18 cellular contexts compared by ENCODE assay signal in the genomic region with DNA sequence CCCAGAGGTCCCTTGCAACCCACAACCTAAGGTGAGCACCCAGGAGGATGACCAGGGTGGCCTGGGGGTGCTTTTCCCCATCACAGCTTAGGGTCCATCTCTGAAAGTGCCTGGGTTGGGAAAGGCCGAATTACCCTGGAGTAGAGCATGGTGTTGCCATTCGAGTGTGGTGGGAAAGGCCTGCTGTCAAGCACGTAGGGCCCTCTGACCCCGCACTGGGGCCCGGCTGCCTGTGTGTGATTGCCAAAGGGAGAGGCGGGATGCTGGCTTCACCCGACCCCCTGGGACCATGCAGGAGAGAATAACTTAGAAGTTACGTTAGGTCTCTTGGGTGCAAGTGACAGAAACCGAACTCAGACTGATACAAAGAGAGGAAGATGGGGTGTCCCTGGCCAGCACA. TPM values are rescaled to one million over a fixed set of nuclear protein-coding genes. Genes with fewer than 3 reads are reported as not detected.
DNase-seq lines count a peak whose midpoint lies in the region; ATAC-seq, FAIRE-seq and TF ChIP-seq lines count a peak whose summit lies in the region.
"Had no signal": no experiment of that assay in that cellular context is flagged by ENCODE, and none has a peak within 500 bp of the region (broad histone marks: within the 10 kb centered on the region; RNA-seq: fewer than 3 reads in every experiment).

No MANE protein-coding gene starts in this region.

- CTCF ChIA-PET in SK-N-SH (lab: Yijun Ruan, JAX), result interaction anchor here (1.1 to 6.8 kb wide), 4 partner anchors 16 to 136 kb away, joined by 3 to 34 read pairs (median 14); no protein-coding TSS in a partner anchor

- H3K9me2 ChIP-seq in SK-N-SH, result no peaks in the 10 kb centered on the region

- intact Hi-C loops in left ventricle myocardium inferior (cut with micrococcal nuclease) (no loop called here), left cardiac atrium (cut with DNase I) (no loop called here), kidney (cut with DNase I) (no loop called here), spleen (cut with DNase I; ENCODE audit: low total_unique reads) (no loop called here)

- no peaks in the 10 kb centered on the region for H3K27me3 ChIP-seq in left ventricle myocardium inferior (ENCODE audit: low read depth)
- peaks cover 2% of the 10 kb centered on the region; the same call in 1 of the 2 replicates for H3K27me3 ChIP-seq in BLaER1
- peaks cover 0 to 20% (median 0%) of the 10 kb centered on the region in 7 donors for H3K27me3 ChIP-seq in spleen (replicated peaks in 1 of 7)
- H3K27me3 ChIP-seq in SK-N-SH (ENCODE audit: insufficient read depth), result no peaks in the 10 kb centered on the region; the same call in 1 of the 2 replicates

- TF ChIP-seq EP300 in SK-N-SH (IDR thresholded peaks at IDR 0.05; ENCODE audit: borderline replicate concordance in 1 of 2, low read depth in 1 of 2, low read length in 1 of 2), result no peak

- H3F3A ChIP-seq in SK-N-SH (replicated peaks; ENCODE audit: insufficient read depth), result peaks cover 3% of the 10 kb centered on the region

- H3K79me2 ChIP-seq in SK-N-SH (ENCODE audit: insufficient read depth), result no peaks in the 10 kb centered on the region

- TF ChIP-seq CTCF in left ventricle myocardium inferior (IDR thresholded peaks at IDR 0.05; ENCODE audit: borderline replicate concordance), result no peak
- no peak for TF ChIP-seq CTCF in kidney (IDR thresholded peaks at IDR 0.05; ENCODE audit: borderline replicate concordance, extremely low read depth, insufficient read depth)
- TF ChIP-seq CTCF in spleen (IDR thresholded peaks at IDR 0.05 in 8 of 11, conservative IDR thresholded peaks at IDR 0.05 in 3 of 11), result no peak
- TF ChIP-seq CTCF in SK-N-SH (IDR thresholded peaks at IDR 0.05), result no peak

- H2AFZ ChIP-seq in SK-N-SH (ENCODE audit: low read depth), result no peak overlapping the region

- 85 to 94% (median 87%) methylated on average over 9 of the region's 9 CpGs for WGBS in spleen, 5 donors
- WGBS in SK-N-SH (ENCODE audit: low lambda C conversion rate), result 92% methylated on average over 9 of the region's 9 CpGs

- TF ChIP-seq RAD21 in SK-N-SH (IDR thresholded peaks at IDR 0.05; ENCODE audit: low read length), result no peak

- no peak for ATAC-seq in left cardiac atrium
- ATAC-seq: HCT116, Panc1 had no signal

- H3K4me2 ChIP-seq in BLaER1 (peak overlapping the region; percentile 30), SK-N-SH (no peak overlapping the region)
- H3K4me2 ChIP-seq: KMS-11 had no signal

- no peak for TF ChIP-seq POLR2A in spleen (IDR thresholded peaks at IDR 0.05)

- no peak for FAIRE-seq in kidney (lab: Jason Lieb, UNC)
- FAIRE-seq: D721Med had no signal

- H3K4me1 ChIP-seq in left ventricle myocardium inferior, result peaks cover 100% of the 10 kb centered on the region
- peaks cover 18% of the 10 kb centered on the region for H3K4me1 ChIP-seq in BLaER1
- no peaks in the 10 kb centered on the region for H3K4me1 ChIP-seq in kidney (ENCODE audit: control insufficient read depth in 1 of 2, insufficient read depth in 1 of 2, low read depth in 1 of 2, low read length in 2 of 2)
- H3K4me1 ChIP-seq in spleen, result peaks cover 0 to 41% (median 14%) of the 10 kb centered on the region in 6 donors
- no peaks in the 10 kb centered on the region; a peak in 1 of 4 replicates for H3K4me1 ChIP-seq in SK-N-SH (ENCODE audit: control insufficient read depth in 1 of 2, insufficient read depth in 2 of 2, low read depth in 1 of 2, low read length in 1 of 2)

- H3K27ac ChIP-seq in left ventricle myocardium inferior (replicated peaks), result peak overlapping the region; percentile 88
- no peak overlapping the region for H3K27ac ChIP-seq in BLaER1
- no peak overlapping the region for H3K27ac ChIP-seq in kidney (ENCODE audit: low read depth in 2 of 2, low read length in 2 of 2)
- H3K27ac ChIP-seq in spleen, result peak overlapping the region in 6 of 8 donors; percentile 38 to 84 (median 76)
- H3K27ac ChIP-seq in SK-N-SH (ENCODE audit: low read depth in 2 of 2, low read length in 1 of 2), result no peak overlapping the region
- H3K27ac ChIP-seq: KMS-11, RWPE1 had no signal

- H4K20me1 ChIP-seq in BLaER1 (no peaks in the 10 kb centered on the region), SK-N-SH (ENCODE audit: insufficient read depth) (no peaks in the 10 kb centered on the region)

- no peaks in the 10 kb centered on the region for H3K9me3 ChIP-seq in left ventricle myocardium inferior (replicated peaks)
- no peaks in the 10 kb centered on the region for H3K9me3 ChIP-seq in BLaER1
- no peaks in the 10 kb centered on the region for H3K9me3 ChIP-seq in kidney (ENCODE audit: control insufficient read depth in 1 of 2, low read length in 2 of 2)
- H3K9me3 ChIP-seq in spleen, result no peaks in the 10 kb centered on the region
- no peaks in the 10 kb centered on the region for H3K9me3 ChIP-seq in SK-N-SH

- H3K36me3 ChIP-seq in left ventricle myocardium inferior (no peaks in the 10 kb centered on the region), BLaER1 (no peaks in the 10 kb centered on the region), kidney (ENCODE audit: control insufficient read depth in 1 of 2, insufficient read depth in 2 of 2, low read length in 2 of 2) (no peaks in the 10 kb centered on the region), spleen (no peaks in the 10 kb centered on the region), SK-N-SH (replicated peaks in 1 of 2; ENCODE audit: control insufficient read depth in 1 of 2, insufficient read depth in 2 of 2, low read length in 1 of 2) (no peaks in the 10 kb centered on the region)

- H3K4me3 ChIP-seq in left ventricle myocardium inferior, result no peak overlapping the region
- H3K4me3 ChIP-seq in BLaER1, result no peak overlapping the region
- no peak overlapping the region for H3K4me3 ChIP-seq in kidney (ENCODE audit: low read length in 2 of 2)
- no peak overlapping the region for H3K4me3 ChIP-seq in spleen
- H3K4me3 ChIP-seq in SK-N-SH (ENCODE audit: low read depth in 2 of 2, low read length in 1 of 2), result no peak overlapping the region

- no peak overlapping the region for H3K9ac ChIP-seq in BLaER1
- no peak overlapping the region for H3K9ac ChIP-seq in kidney (ENCODE audit: low read length in 2 of 2)
- no peak overlapping the region for H3K9ac ChIP-seq in SK-N-SH
- H3K9ac ChIP-seq: KMS-11 had no signal

- POLR2A ChIA-PET in SK-N-SH (lab: Yijun Ruan, JAX), result no interaction called here

- DNase-seq in left ventricle myocardium inferior (no peak), left cardiac atrium (no peak), kidney (peak; percentile 51), spleen (peak; percentile 55), NCI-H2107 (lab: John Stamatoyannopoulos, UW) (no peak), SK-N-SH (no peak)
- DNase-seq: CD4-positive, alpha-beta T cell; MM.1S; NCI-H2029; NCI-H2227 treated with DMSO at 0.1 percent for 48 hours; NCI-H69; SIG-M5 had no signal

TF ChIP-seq in SK-N-SH, 30 proteins besides CTCF, POLR2A, EP300 and RAD21 (continues in another document):
- TF ChIP-seq TCF12 (IDR thresholded peaks at IDR 0.05) (no peak), MEF2A (IDR thresholded peaks at IDR 0.05; ENCODE audit: borderline replicate concordance, low read depth) (no peak), USF1 (IDR thresholded peaks at IDR 0.05; ENCODE audit: borderline replicate concordance, low read depth) (no peak), SMC3 (IDR thresholded peaks at IDR 0.05; ENCODE audit: low read depth, low read length) (no peak), NRF1 (IDR thresholded peaks at IDR 0.05; ENCODE audit: low read depth, low read length) (no peak), SIN3A (IDR thresholded peaks at IDR 0.05; ENCODE audit: borderline replicate concordance, low read depth, low read length) (no peak)
- TF ChIP-seq, protein P1, sequence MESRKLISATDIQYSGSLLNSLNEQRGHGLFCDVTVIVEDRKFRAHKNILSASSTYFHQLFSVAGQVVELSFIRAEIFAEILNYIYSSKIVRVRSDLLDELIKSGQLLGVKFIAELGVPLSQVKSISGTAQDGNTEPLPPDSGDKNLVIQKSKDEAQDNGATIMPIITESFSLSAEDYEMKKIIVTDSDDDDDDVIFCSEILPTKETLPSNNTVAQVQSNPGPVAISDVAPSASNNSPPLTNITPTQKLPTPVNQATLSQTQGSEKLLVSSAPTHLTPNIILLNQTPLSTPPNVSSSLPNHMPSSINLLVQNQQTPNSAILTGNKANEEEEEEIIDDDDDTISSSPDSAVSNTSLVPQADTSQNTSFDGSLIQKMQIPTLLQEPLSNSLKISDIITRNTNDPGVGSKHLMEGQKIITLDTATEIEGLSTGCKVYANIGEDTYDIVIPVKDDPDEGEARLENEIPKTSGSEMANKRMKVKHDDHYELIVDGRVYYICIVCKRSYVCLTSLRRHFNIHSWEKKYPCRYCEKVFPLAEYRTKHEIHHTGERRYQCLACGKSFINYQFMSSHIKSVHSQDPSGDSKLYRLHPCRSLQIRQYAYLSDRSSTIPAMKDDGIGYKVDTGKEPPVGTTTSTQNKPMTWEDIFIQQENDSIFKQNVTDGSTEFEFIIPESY (IDR thresholded peaks at IDR 0.05; ENCODE audit: borderline replicate concordance, low read depth), result no peak
- TF ChIP-seq, protein P2, sequence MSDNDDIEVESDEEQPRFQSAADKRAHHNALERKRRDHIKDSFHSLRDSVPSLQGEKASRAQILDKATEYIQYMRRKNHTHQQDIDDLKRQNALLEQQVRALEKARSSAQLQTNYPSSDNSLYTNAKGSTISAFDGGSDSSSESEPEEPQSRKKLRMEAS (IDR thresholded peaks at IDR 0.05; ENCODE audit: low read depth), result no peak

RNA-seq across cellular contexts. Expression of gene NDRG4, which starts 27.7 kb away (rescaled TPM):
- 763 TPM for total RNA-seq in left ventricle myocardium inferior
- total RNA-seq in left cardiac atrium, result 100 to 1,000 TPM; 121 to 153 TPM
- total RNA-seq in kidney, result 5.7 TPM
- polyA plus RNA-seq in kidney (ENCODE audit: insufficient read depth, low read depth, low replicate concordance), result 1.7 TPM
- total RNA-seq in spleen, result 100 to 1,000 TPM in 1 of 7 donors, 10 to 100 TPM in 6; 22.3 to 115 (median 70.2) TPM
- 10 to 100 TPM in 1 of 3 donors, 1 to 10 TPM in 2; 9.4 to 31.3 (median 9.6) TPM for polyA plus RNA-seq in spleen
- polyA plus RNA-seq in SK-N-SH (2012; rRNA removed), result 46.2 and 52.0 TPM in 2 replicates
- polyA plus RNA-seq in SK-N-SH (2012; cell fraction: cytosol; rRNA removed), result 18.9 and 28.9 TPM in 2 replicates
- polyA plus RNA-seq in SK-N-SH (2012; cell fraction: nucleus; rRNA removed), result 127 and 159 TPM in 2 replicates

RNA-seq across cellular contexts. Expression of gene SETD6, which starts 43.1 kb away (rescaled TPM):
- 16.8 TPM for total RNA-seq in left ventricle myocardium inferior
- total RNA-seq in left cardiac atrium, result 10 to 100 TPM; 10.7 to 10.8 TPM
- 25.0 TPM for total RNA-seq in kidney
- 13.7 TPM for polyA plus RNA-seq in kidney (ENCODE audit: insufficient read depth, low read depth, low replicate concordance)
- 10 to 100 TPM; 13.7 to 32.3 (median 18.2) TPM for total RNA-seq in spleen
- polyA plus RNA-seq in spleen, result 10 to 100 TPM in 2 of 3 donors, 1 to 10 TPM in 1; 8.9 to 11.5 (median 10.7) TPM
- 17.2 and 22.2 TPM in 2 replicates for polyA plus RNA-seq in SK-N-SH (2012; rRNA removed)
- polyA plus RNA-seq in SK-N-SH (2012; cell fraction: cytosol; rRNA removed), result 8.7 and 9.0 TPM in 2 replicates
- polyA plus RNA-seq in SK-N-SH (2012; cell fraction: nucleus; rRNA removed), result 107 and 134 TPM in 2 replicates

Comparison
In these comparisons a context has a peak if more than half of its experiments do, and no peak if none do; other contexts are left out.
1. DNase-seq: peak in kidney (single experiment) and spleen (single experiment); none in left ventricle myocardium inferior (single experiment), left cardiac atrium (single experiment), NCI-H2107 (single experiment) and SK-N-SH (single experiment).
2. H3K27ac ChIP-seq: peak in left ventricle myocardium inferior (single experiment) and spleen (6 of 8); none in BLaER1 (single experiment), kidney (0 of 2) and SK-N-SH (0 of 2).